ENCODE assay signal across 8 cellular contexts in the genomic region with DNA sequence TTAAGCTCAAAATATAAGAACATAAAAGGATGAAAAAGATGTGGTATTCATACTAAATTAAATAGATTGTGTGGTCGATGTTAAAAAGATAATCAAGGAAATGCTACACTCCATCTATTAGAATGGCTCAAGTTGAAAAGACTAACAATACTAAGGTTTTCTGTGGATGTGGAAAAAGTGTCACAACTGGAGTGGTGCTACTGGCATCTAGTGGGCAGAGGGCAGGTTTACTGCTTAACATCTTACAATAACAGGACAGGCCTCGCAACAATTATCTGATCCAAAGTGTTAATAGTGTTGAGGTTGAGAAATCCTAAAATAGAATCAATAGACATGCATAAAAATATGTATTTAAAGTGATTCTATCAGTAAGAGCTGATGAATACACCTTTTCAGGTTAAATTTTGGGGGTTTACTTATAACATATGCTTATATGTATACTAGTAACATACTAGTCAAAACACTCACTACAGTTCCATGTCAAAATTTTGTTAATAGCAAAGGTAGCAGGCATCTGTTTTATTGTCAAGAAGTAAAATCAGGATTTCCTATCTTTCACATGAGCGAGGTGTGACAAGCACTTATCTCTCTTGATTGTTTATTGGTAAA.
DNase-seq lines count a peak whose midpoint lies in the region; ATAC-seq, FAIRE-seq and TF ChIP-seq lines count a peak whose summit lies in the region.

No MANE protein-coding gene starts in this region.

- peaks cover 2% of the 10 kb centered on the region; the same call in 1 of the 2 replicates for H3K27me3 Mint-ChIP-seq in HFFc6 (ENCODE audit: insufficient read depth)
- no peaks in the 10 kb centered on the region for H3K27me3 Mint-ChIP-seq in activated naive CD8-positive, alpha-beta T cell treated with anti-CD3 and anti-CD28 coated beads, Interleukin-2, amount 50 U/mL, for 24 hours

- H3K36me3 ChIP-seq in pancreas, result no peaks in the 10 kb centered on the region

- no peaks in the 10 kb centered on the region for H3K36me3 Mint-ChIP-seq in HFFc6 (ENCODE audit: low read depth)
- H3K36me3 Mint-ChIP-seq in activated naive CD8-positive, alpha-beta T cell treated with anti-CD3 and anti-CD28 coated beads, Interleukin-2, amount 50 U/mL, for 24 hours (ENCODE audit: low read depth), result no peaks in the 10 kb centered on the region

- no peak for FAIRE-seq in pancreas (lab: Jason Lieb, UNC)

- ATAC-seq in GM19397 (IDR thresholded peaks at IDR 0.05; ENCODE audit: unreplicated experiment) (no peak), pancreas (no peak)
- ATAC-seq in activated naive CD8-positive, alpha-beta T cell treated with anti-CD3 and anti-CD28 coated beads, Interleukin-2, amount 50 U/mL, for 24 hours, result no peak

- TF ChIP-seq CTCF in HFFc6 (IDR thresholded peaks at IDR 0.05) (peak; percentile 75; the same call in 1 of the 2 replicates), pancreas (IDR thresholded peaks at IDR 0.05) (no peak)

- no peaks in the 10 kb centered on the region for H3K9me3 ChIP-seq in pancreas

- no peaks in the 10 kb centered on the region for H3K4me1 Mint-ChIP-seq in HFFc6 (ENCODE audit: low read depth)
- H3K4me1 Mint-ChIP-seq in activated naive CD8-positive, alpha-beta T cell treated with anti-CD3 and anti-CD28 coated beads, Interleukin-2, amount 50 U/mL, for 24 hours, result no peaks in the 10 kb centered on the region

- WGBS in pancreas, 2 donors, result 59 to 81% methylated on average over 3 of the region's 3 CpGs

- no peak overlapping the region for H3K4me3 ChIP-seq in pancreas

- H3K4me3 Mint-ChIP-seq in HFFc6, result no peak overlapping the region
- H3K4me3 Mint-ChIP-seq in activated naive CD8-positive, alpha-beta T cell treated with anti-CD3 and anti-CD28 coated beads, Interleukin-2, amount 50 U/mL, for 24 hours, result no peak overlapping the region

- H3K27ac ChIP-seq in pancreas, result no peak overlapping the region

- H3K27ac Mint-ChIP-seq in HFFc6, result no peak overlapping the region
- H3K27ac Mint-ChIP-seq in activated naive CD8-positive, alpha-beta T cell treated with anti-CD3 and anti-CD28 coated beads, Interleukin-2, amount 50 U/mL, for 24 hours, result no peak overlapping the region

- no peaks in the 10 kb centered on the region for H3K9me3 Mint-ChIP-seq in HFFc6
- H3K9me3 Mint-ChIP-seq in activated naive CD8-positive, alpha-beta T cell treated with anti-CD3 and anti-CD28 coated beads, Interleukin-2, amount 50 U/mL, for 24 hours, result no peaks in the 10 kb centered on the region

- intact Hi-C loops in pancreas (cut with DNase I), result no loop called here

- DNase-seq in CD1c-positive myeloid dendritic cell (ENCODE audit: extremely low spot score), result peak; percentile 7
- DNase-seq in HFFc6, result peak; percentile 37
- DNase-seq in SHP77 treated with DMSO at 0.1 percent for 48 hours (lab: John Stamatoyannopoulos, UW), result peak; percentile 42
- peak; percentile 25 to 81 for DNase-seq in hippocampal formation (lab: John Stamatoyannopoulos, UW)
- no peak for DNase-seq in activated naive CD8-positive, alpha-beta T cell treated with anti-CD3 and anti-CD28 coated beads, Interleukin-2, amount 50 U/mL, for 24 hours
- DNase-seq in germinal center (ENCODE audit: low spot score), result no peak
- no peak for DNase-seq in pancreas

- H3K4me1 ChIP-seq in pancreas, result no peaks in the 10 kb centered on the region

- H3K27me3 ChIP-seq in pancreas, result no peaks in the 10 kb centered on the region

Comparison
In these comparisons a context has a peak if more than half of its experiments do, and no peak if none do; other contexts are left out.
1. DNase-seq: peak in CD1c-positive myeloid dendritic cell (single experiment), HFFc6 (single experiment), SHP77 treated with DMSO at 0.1 percent for 48 hours (single experiment) and hippocampal formation (2 of 2); none in activated naive CD8-positive, alpha-beta T cell treated with anti-CD3 and anti-CD28 coated beads, Interleukin-2, amount 50 U/mL, for 24 hours (single experiment), germinal center (single experiment) and pancreas (0 of 6).